In genomic region chr2:223943561-223944008, GRCh38 we compare ENCODE assay signal across 8 cellular contexts.
DNase-seq lines count a peak whose midpoint lies in the region; ATAC-seq and TF ChIP-seq lines count a peak whose summit lies in the region.

No MANE protein-coding gene starts in this region.

- H3K9ac ChIP-seq in DND-41 (ENCODE audit: low read depth, low read length) (no peak overlapping the region; the same call in 1 of the 2 replicates), mucosa of rectum (ENCODE audit: low read depth in 1 of 2, low read length in 2 of 2) (peak overlapping the region; percentile 65 to 97)

- peaks cover 10% of the 10 kb centered on the region; the same call in 1 of the 2 replicates for H4K20me1 ChIP-seq in DND-41 (ENCODE audit: insufficient read depth, low read length)

- TF ChIP-seq CTCF in DND-41 (IDR thresholded peaks at IDR 0.05; ENCODE audit: borderline replicate concordance, extremely low read depth, low read length, poor library complexity, severe bottlenecking), result no peak

- H3K4me3 ChIP-seq in DND-41 (ENCODE audit: low read depth in 1 of 2, low read length in 2 of 2) (no peak overlapping the region), mucosa of rectum (ENCODE audit: low read length in 2 of 2) (peak overlapping the region; percentile 82 to 95)

- H3K4me1 ChIP-seq in DND-41 (ENCODE audit: insufficient read depth, low read length) (peaks cover 25% of the 10 kb centered on the region), mucosa of rectum (ENCODE audit: control insufficient read depth in 2 of 2, insufficient read depth in 2 of 2, low read length in 2 of 2) (peaks cover 18 to 21% of the 10 kb centered on the region in 2 donors)

- H2AFZ ChIP-seq in DND-41 (ENCODE audit: low read depth, low read length), result no peak overlapping the region

- ATAC-seq in DND-41 (ENCODE audit: insufficient read depth, low read depth), result no peak
- ATAC-seq in GM21515 (IDR thresholded peaks at IDR 0.05; ENCODE audit: unreplicated experiment), result no peak

- H3K79me2 ChIP-seq in DND-41 (ENCODE audit: insufficient read depth, low read length), result peaks cover 32% of the 10 kb centered on the region

- H3K27me3 ChIP-seq in DND-41 (ENCODE audit: insufficient read depth, low read length, poor library complexity), result no peaks in the 10 kb centered on the region
- no peaks in the 10 kb centered on the region for H3K27me3 ChIP-seq in mucosa of rectum (ENCODE audit: control insufficient read depth in 2 of 2, insufficient read depth in 2 of 2, low read length in 2 of 2)

- H3K27ac ChIP-seq in DND-41 (ENCODE audit: low read length) (no peak overlapping the region), cingulate gyrus (ENCODE audit: low read depth, low read length) (peak overlapping the region; percentile 19), mucosa of rectum (ENCODE audit: low read depth in 2 of 2, low read length in 2 of 2) (peak overlapping the region; percentile 92 to 95)

- peak overlapping the region; percentile 92 for H3K4me2 ChIP-seq in DND-41 (ENCODE audit: insufficient read depth, low read length)

- DNase-seq in DND-41 (no peak), NCI-H2227 (lab: John Stamatoyannopoulos, UW; ENCODE audit: unreplicated experiment) (peak; percentile 60), NOMO-1 treated with DMSO at 0.1 percent for 48 hours (lab: John Stamatoyannopoulos, UW; ENCODE audit: unreplicated experiment) (no peak), germinal center (ENCODE audit: low spot score) (no peak), NCI-H1092 (lab: John Stamatoyannopoulos, UW) (no peak)

- H3K9me3 ChIP-seq in DND-41 (ENCODE audit: insufficient read depth, low read length, severe bottlenecking) (no peaks in the 10 kb centered on the region), mucosa of rectum (ENCODE audit: control insufficient read depth in 2 of 2, low read length in 2 of 2) (no peaks in the 10 kb centered on the region)

- H3K36me3 ChIP-seq in DND-41 (ENCODE audit: insufficient read depth, low read length) (no peaks in the 10 kb centered on the region; the same call in 1 of the 2 replicates), mucosa of rectum (ENCODE audit: control insufficient read depth in 2 of 2, insufficient read depth in 2 of 2, low read length in 2 of 2) (no peaks in the 10 kb centered on the region)

Comparison
In these comparisons a context has a peak if more than half of its experiments do, and no peak if none do; other contexts are left out.
1. H3K4me3 ChIP-seq: peak in mucosa of rectum (2 of 2); none in DND-41 (0 of 2).